In the genomic region with DNA sequence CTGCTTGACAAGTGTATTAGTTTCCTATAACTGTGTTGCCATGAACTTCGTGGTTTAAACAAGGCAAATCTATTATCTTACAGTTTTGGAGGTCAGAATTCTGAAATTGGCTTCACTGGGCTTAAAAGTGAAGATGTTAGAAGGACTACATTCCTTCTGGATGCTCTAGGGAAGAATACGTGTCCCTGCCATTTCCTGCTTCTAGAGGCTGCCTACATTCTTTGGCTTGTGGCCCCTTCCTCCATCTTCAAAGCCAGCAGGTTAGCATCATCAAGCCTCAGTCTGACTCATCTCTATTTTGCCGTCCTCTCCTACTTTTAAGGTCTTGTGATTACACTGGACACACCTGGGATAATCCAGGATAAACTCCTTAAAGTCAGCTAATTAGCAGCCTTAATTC, we compare ENCODE assay signal across 24 cellular contexts.
"Had no signal": no experiment of that assay in that cellular context is flagged by ENCODE, and none has a peak within 500 bp of the region (broad histone marks: within the 10 kb centered on the region; RNA-seq: fewer than 3 reads in every experiment).

No MANE protein-coding gene starts in this region.

- DNase-seq: activated CD4-positive, alpha-beta T cell treated with anti-CD3 and anti-CD28 coated beads, Interleukin-2, amount 10 ng/mL, durations not matched to agents 24 days and 14 days; activated CD4-positive, alpha-beta T cell treated with anti-CD3 and anti-CD28 coated beads, Interleukin-2, amount 50 U/mL, for 4 hours; activated CD8-positive, alpha-beta T cell treated with anti-CD3 and anti-CD28 coated beads for 36 hours; activated gamma-delta T cell treated with Interleukin-2 at 50 U/mL for 16 hours; activated naive CD4-positive, alpha-beta T cell treated with anti-CD3 and anti-CD28 coated beads for 36 hours; activated naive CD8-positive, alpha-beta T cell treated with anti-CD3 and anti-CD28 coated beads, Interleukin-2, amount 50 U/mL, for 24 hours; activated T-cell treated with anti-CD3 and anti-CD28 coated beads, Interleukin-2, amount 50 U/mL, for 1 hour; anterior cingulate cortex; caudate nucleus; MM.1S; NCI-H1092 treated with DMSO at 0.1 percent for 48 hours; NCI-H1417; NCI-H187 treated with DMSO at 0.1 percent for 48 hours; NCI-H2081; NCI-H345; NCI-H524 treated with DMSO at 0.1 percent for 48 hours; SHP77; SJCRH30; T1000 had no signal

- H3K4me3 Mint-ChIP-seq: activated CD4-positive, alpha-beta T cell treated with anti-CD3 and anti-CD28 coated beads, Interleukin-2, amount 10 ng/mL, durations not matched to agents 24 days and 14 days; activated CD8-positive, alpha-beta T cell treated with anti-CD3 and anti-CD28 coated beads for 36 hours; activated naive CD4-positive, alpha-beta T cell treated with anti-CD3 and anti-CD28 coated beads for 36 hours; activated naive CD8-positive, alpha-beta T cell; activated naive CD8-positive, alpha-beta T cell treated with anti-CD3 and anti-CD28 coated beads, Interleukin-2, amount 50 U/mL, for 24 hours; activated T-helper 1 cell treated with anti-CD3 and anti-CD28 coated beads, Interleukin-12 subunit alpha, Interleukin-12 subunit beta, Interleukin-2, Interleukin-4 antibody, amounts not matched to agents 30 ng/mL and 10 ng/mL and 1 ng/mL, durations not matched to agents 14 hours and 24 hours and 36 hours; brain had no signal

- H3K27ac ChIP-seq: RWPE1, SJCRH30, SK-N-MC had no signal

- H3K27me3 ChIP-seq: SJCRH30 had no signal

- H3K9me3 Mint-ChIP-seq: activated naive CD4-positive, alpha-beta T cell treated with anti-CD3 and anti-CD28 coated beads for 36 hours had no signal

- H3K4me3 ChIP-seq: SJCRH30, SK-N-MC had no signal

- H3K36me3 ChIP-seq: SJCRH30 had no signal

- H3K27ac Mint-ChIP-seq: activated CD4-positive, alpha-beta T cell treated with anti-CD3 and anti-CD28 coated beads, Interleukin-2, amount 10 ng/mL, durations not matched to agents 24 days and 14 days; activated CD8-positive, alpha-beta T cell treated with anti-CD3 and anti-CD28 coated beads for 36 hours; activated naive CD4-positive, alpha-beta T cell treated with anti-CD3 and anti-CD28 coated beads for 36 hours; activated naive CD8-positive, alpha-beta T cell; activated naive CD8-positive, alpha-beta T cell treated with anti-CD3 and anti-CD28 coated beads, Interleukin-2, amount 50 U/mL, for 24 hours; activated T-helper 1 cell treated with anti-CD3 and anti-CD28 coated beads, Interleukin-12 subunit alpha, Interleukin-12 subunit beta, Interleukin-2, Interleukin-4 antibody, amounts not matched to agents 30 ng/mL and 10 ng/mL and 1 ng/mL, durations not matched to agents 14 hours and 24 hours and 36 hours; brain had no signal

- ATAC-seq: activated CD8-positive, alpha-beta T cell treated with anti-CD3 and anti-CD28 coated beads for 36 hours; activated naive CD8-positive, alpha-beta T cell treated with anti-CD3 and anti-CD28 coated beads, Interleukin-2, amount 50 U/mL, for 24 hours had no signal
